In genomic region chr11:113865873-113866272, GRCh38 we compare ENCODE assay signal across 22 cellular contexts. TPM values are rescaled to one million over a fixed set of nuclear protein-coding genes. Genes with fewer than 3 reads are reported as not detected.
A peak's percentile ranks its signal among the peaks of the same experiment; 100 is the strongest.
DNase-seq lines count a peak whose midpoint lies in the region; ATAC-seq and TF ChIP-seq lines count a peak whose summit lies in the region.
"Had no signal": no experiment of that assay in that cellular context is flagged by ENCODE, and none has a peak within 500 bp of the region (broad histone marks: within the 10 kb centered on the region; RNA-seq: fewer than 3 reads in every experiment).

No MANE protein-coding gene starts in this region.

- peaks cover 5 to 30% (median 15%) of the 10 kb centered on the region in 3 donors for H3K4me1 ChIP-seq in skeletal muscle tissue (ENCODE audit: control insufficient read depth in 3 of 3, insufficient read depth in 3 of 3, low read length in 3 of 3)
- H3K4me1 ChIP-seq in SJCRH30: 0 out of 2 replicates have a peak, but pooled peaks cover 3% of the 10 kb centered on the region
- H3K4me1 ChIP-seq in CD8-positive, alpha-beta T cell (ENCODE audit: insufficient read depth, low read length): peaks cover 10% of the 10 kb centered on the region
- H3K4me1 ChIP-seq: HAP-1 had no signal

- H3K27ac ChIP-seq in skeletal muscle tissue (ENCODE audit: low read depth, low read length) (peak overlapping the region; percentile 19), SJCRH30 (no peak overlapping the region)
- no peak overlapping the region for H3K27ac ChIP-seq in CD8-positive, alpha-beta T cell (ENCODE audit: low read depth, low read length)
- H3K27ac ChIP-seq: 22Rv1, A549, C4-2B had no signal

- H3K36me3 ChIP-seq in skeletal muscle tissue (ENCODE audit: control insufficient read depth in 3 of 3, insufficient read depth in 3 of 3, low read length in 3 of 3) (peaks cover 0 to 5% (median 2%) of the 10 kb centered on the region in 3 donors), SJCRH30 (no peaks in the 10 kb centered on the region; the same call in 1 of the 2 replicates)
- H3K36me3 ChIP-seq in CD8-positive, alpha-beta T cell (ENCODE audit: insufficient read depth, low read length): no peaks in the 10 kb centered on the region

- no peaks in the 10 kb centered on the region for H3K9me3 Mint-ChIP-seq in activated T-cell treated with anti-CD3 and anti-CD28 coated beads, Interleukin-2, amount 50 U/mL, for 72 hours
- no peaks in the 10 kb centered on the region for H3K9me3 Mint-ChIP-seq in central memory CD8-positive, alpha-beta T cell
- H3K9me3 Mint-ChIP-seq in natural killer cell: no peaks in the 10 kb centered on the region
- no peaks in the 10 kb centered on the region for H3K9me3 Mint-ChIP-seq in CD8-positive, alpha-beta T cell
- H3K9me3 Mint-ChIP-seq: CD4-positive, alpha-beta memory T cell; IgD-negative memory B cell had no signal

- intact Hi-C loops in natural killer cell (cut with micrococcal nuclease): no loop called here
- intact Hi-C loops in CD8-positive, alpha-beta T cell (cut with DNase I, micrococcal nuclease): no loop called here

- ATAC-seq in activated T-cell treated with anti-CD3 and anti-CD28 coated beads, Interleukin-2, amount 50 U/mL, for 72 hours (replicated peaks in 1 of 2): no peak
- no peak for ATAC-seq in central memory CD8-positive, alpha-beta T cell (replicated peaks; ENCODE audit: extremely low read depth, poor library complexity, severe bottlenecking)
- ATAC-seq in natural killer cell: no peak
- no peak for ATAC-seq in CD8-positive, alpha-beta T cell
- ATAC-seq: A549, HepG2 had no signal

- H3K27me3 ChIP-seq in skeletal muscle tissue (ENCODE audit: control insufficient read depth in 3 of 3, insufficient read depth in 3 of 3, low read length in 3 of 3): no peaks in the 10 kb centered on the region
- H3K27me3 ChIP-seq in SJCRH30: no peaks in the 10 kb centered on the region
- no peaks in the 10 kb centered on the region for H3K27me3 ChIP-seq in CD8-positive, alpha-beta T cell (ENCODE audit: insufficient read depth, low read length)

- H3K9me3 ChIP-seq in skeletal muscle tissue (ENCODE audit: control insufficient read depth in 3 of 3, low read length in 3 of 3) (no peaks in the 10 kb centered on the region), SJCRH30 (replicated peaks) (no peaks in the 10 kb centered on the region)
- no peaks in the 10 kb centered on the region for H3K9me3 ChIP-seq in CD8-positive, alpha-beta T cell (ENCODE audit: low read length)
- H3K9me3 ChIP-seq: A549, HAP-1 had no signal

- no peaks in the 10 kb centered on the region for H3K27me3 Mint-ChIP-seq in activated T-cell treated with anti-CD3 and anti-CD28 coated beads, Interleukin-2, amount 50 U/mL, for 72 hours (ENCODE audit: low read depth)
- no peaks in the 10 kb centered on the region for H3K27me3 Mint-ChIP-seq in central memory CD8-positive, alpha-beta T cell
- H3K27me3 Mint-ChIP-seq in natural killer cell (ENCODE audit: low read depth in 2 of 2): no peaks in the 10 kb centered on the region
- H3K27me3 Mint-ChIP-seq in CD8-positive, alpha-beta T cell (ENCODE audit: low read depth): no peaks in the 10 kb centered on the region
- H3K27me3 Mint-ChIP-seq: CD4-positive, alpha-beta memory T cell; IgD-negative memory B cell had no signal

- H3K4me1 Mint-ChIP-seq in activated T-cell treated with anti-CD3 and anti-CD28 coated beads, Interleukin-2, amount 50 U/mL, for 72 hours (ENCODE audit: low read depth): peaks cover 15% of the 10 kb centered on the region
- peaks cover 71% of the 10 kb centered on the region for H3K4me1 Mint-ChIP-seq in central memory CD8-positive, alpha-beta T cell
- peaks cover 87 to 88% of the 10 kb centered on the region in 2 donors for H3K4me1 Mint-ChIP-seq in natural killer cell
- peaks cover 34% of the 10 kb centered on the region for H3K4me1 Mint-ChIP-seq in CD8-positive, alpha-beta T cell (ENCODE audit: low read depth)

- peak overlapping the region; percentile 82 for H3K27ac Mint-ChIP-seq in activated T-cell treated with anti-CD3 and anti-CD28 coated beads, Interleukin-2, amount 50 U/mL, for 72 hours
- H3K27ac Mint-ChIP-seq in central memory CD8-positive, alpha-beta T cell (ENCODE audit: low read depth): peak overlapping the region; percentile 80
- peak overlapping the region; percentile 82 to 88 for H3K27ac Mint-ChIP-seq in natural killer cell
- no peak overlapping the region for H3K27ac Mint-ChIP-seq in CD8-positive, alpha-beta T cell
- H3K27ac Mint-ChIP-seq: CD4-positive, alpha-beta memory T cell; IgD-negative memory B cell had no signal

- peak overlapping the region in 1 of 3 donors; percentile 4 for H3K4me3 ChIP-seq in skeletal muscle tissue (ENCODE audit: low read length in 3 of 3)
- no peak overlapping the region for H3K4me3 ChIP-seq in SJCRH30
- H3K4me3 ChIP-seq in CD8-positive, alpha-beta T cell (ENCODE audit: low read depth, low read length): no peak overlapping the region
- H3K4me3 ChIP-seq: A549, HAP-1 had no signal

- H3K9ac ChIP-seq in skeletal muscle tissue (ENCODE audit: low read depth in 1 of 3, low read length in 3 of 3): no peak overlapping the region

- DNase-seq in activated T-cell treated with anti-CD3 and anti-CD28 coated beads, Interleukin-2, amount 50 U/mL, for 72 hours: no peak
- no peak for DNase-seq in activated T-cell treated with anti-CD3 and anti-CD28 coated beads, Interleukin-2, amount 50 U/mL, for 1 hour
- no peak for DNase-seq in central memory CD8-positive, alpha-beta T cell (ENCODE audit: low spot score in 2 of 2)
- DNase-seq in natural killer cell (no peak), SJCRH30 (no peak), putamen (ENCODE audit: low spot score) (no peak)
- no peak for DNase-seq in CD8-positive, alpha-beta T cell
- DNase-seq: AML-193; CD4-positive, alpha-beta memory T cell; COR-L47; DMS153; DMS79; GDM1 had no signal

- H3K36me3 Mint-ChIP-seq in activated T-cell treated with anti-CD3 and anti-CD28 coated beads, Interleukin-2, amount 50 U/mL, for 72 hours (ENCODE audit: insufficient read depth in 2 of 2): peaks cover 2% of the 10 kb centered on the region in 2 donors
- H3K36me3 Mint-ChIP-seq in central memory CD8-positive, alpha-beta T cell (ENCODE audit: insufficient read depth): peaks cover 2% of the 10 kb centered on the region
- H3K36me3 Mint-ChIP-seq in natural killer cell: no peaks in the 10 kb centered on the region
- peaks cover 22% of the 10 kb centered on the region for H3K36me3 Mint-ChIP-seq in CD8-positive, alpha-beta T cell

- POLR2A ChIA-PET in CD8-positive, alpha-beta T cell (lab: Charles Lee): no interaction called here

- CTCF ChIA-PET in CD8-positive, alpha-beta T cell (lab: Charles Lee): interaction anchor here (1.9 kb wide), 1 partner anchor 395 kb away, joined by 5 read pairs; no protein-coding TSS in a partner anchor

- no peak for TF ChIP-seq CTCF in natural killer cell (IDR thresholded peaks at IDR 0.05)
- no peak for TF ChIP-seq CTCF in CD8-positive, alpha-beta T cell (IDR thresholded peaks at IDR 0.05)

- H3K4me3 Mint-ChIP-seq in activated T-cell treated with anti-CD3 and anti-CD28 coated beads, Interleukin-2, amount 50 U/mL, for 72 hours: no peak overlapping the region
- no peak overlapping the region for H3K4me3 Mint-ChIP-seq in central memory CD8-positive, alpha-beta T cell
- peak overlapping the region; percentile 80 for H3K4me3 Mint-ChIP-seq in natural killer cell
- no peak overlapping the region for H3K4me3 Mint-ChIP-seq in CD8-positive, alpha-beta T cell
- H3K4me3 Mint-ChIP-seq: CD4-positive, alpha-beta memory T cell; IgD-negative memory B cell had no signal

RNA-seq across cellular contexts. Expression of gene USP28, which starts 9.5 kb away (rescaled TPM):
- total RNA-seq in activated T-cell treated with anti-CD3 and anti-CD28 coated beads, Interleukin-2, amount 50 U/mL, for 72 hours: 10 to 100 TPM; 42.6 to 43.5 TPM
- total RNA-seq in natural killer cell (100 to 1,000 TPM; 118 to 160 (median 132) TPM), skeletal muscle tissue (91.9 TPM)
- total RNA-seq in SJCRH30 (2014; rRNA removed; shearing (Covaris generic)): 43.2 and 49.9 TPM in 2 replicates
- total RNA-seq in CD8-positive, alpha-beta T cell: 1 to 10 TPM; 6.4 to 6.8 TPM

RNA-seq across cellular contexts. Expression of gene HTR3B, which starts 38.7 kb away (rescaled TPM):
- total RNA-seq in activated T-cell treated with anti-CD3 and anti-CD28 coated beads, Interleukin-2, amount 50 U/mL, for 72 hours: not detected
- total RNA-seq in natural killer cell (not detected), skeletal muscle tissue (not detected)
- not detected in 2 replicates for total RNA-seq in SJCRH30 (2014; rRNA removed; shearing (Covaris generic))
- not detected for total RNA-seq in CD8-positive, alpha-beta T cell
- total RNA-seq: CD4-positive, alpha-beta memory T cell; Daoy; H1 had no signal
